18 cellular contexts compared by ENCODE assay signal in genomic region chr1:60878323-60878722, GRCh38.
"Had no signal": no experiment of that assay in that cellular context is flagged by ENCODE, and none has a peak within 500 bp of the region (broad histone marks: within the 10 kb centered on the region; RNA-seq: fewer than 3 reads in every experiment).

No MANE protein-coding gene starts in this region.

- H3K9me3 ChIP-seq: neutrophil, psoas muscle, sigmoid colon, testis, tibial nerve had no signal

- H3K36me3 ChIP-seq: neutrophil, sigmoid colon, tibial nerve had no signal

- H3K4me1 ChIP-seq: psoas muscle, sigmoid colon, testis, tibial nerve had no signal

- H3K79me2 ChIP-seq: hepatocyte had no signal

- ATAC-seq: naive thymus-derived CD4-positive, alpha-beta T cell; psoas muscle; stimulated activated naive B cell treated with anti-CD40 and anti-IgM and Interleukin-4, amounts not matched to agents 10 μg/mL and 1 μg/mL and 100 μg/mL, for 72 hours; stimulated activated naive CD8-positive, alpha-beta T cell treated with anti-CD3 and anti-CD28 coated beads, Interleukin-15, amount 100 ng/mL, for 72 hours had no signal

- H2AFZ ChIP-seq: hepatocyte had no signal

- H3K27me3 Mint-ChIP-seq: stimulated activated naive B cell treated with anti-CD40 and anti-IgM and Interleukin-4, amounts not matched to agents 10 μg/mL and 1 μg/mL and 100 μg/mL, for 72 hours had no signal

- H3K4me2 ChIP-seq: hepatocyte had no signal

- H3K36me3 Mint-ChIP-seq: naive thymus-derived CD4-positive, alpha-beta T cell; stimulated activated naive B cell treated with anti-CD40 and anti-IgM and Interleukin-4, amounts not matched to agents 10 μg/mL and 1 μg/mL and 100 μg/mL, for 72 hours had no signal

- H3K4me3 ChIP-seq: coronary artery, dorsolateral prefrontal cortex, hepatocyte, psoas muscle, sigmoid colon, skin epidermis, testis, tibial nerve had no signal

- H3K4me1 Mint-ChIP-seq: naive thymus-derived CD4-positive, alpha-beta T cell; nephron progenitor cell; stimulated activated naive B cell treated with anti-CD40 and anti-IgM and Interleukin-4, amounts not matched to agents 10 μg/mL and 1 μg/mL and 100 μg/mL, for 72 hours; stimulated activated naive CD8-positive, alpha-beta T cell treated with anti-CD3 and anti-CD28 coated beads, Interleukin-15, amount 100 ng/mL, for 72 hours had no signal

- H3K27ac ChIP-seq: coronary artery, dorsolateral prefrontal cortex, hepatocyte, neutrophil, psoas muscle, sigmoid colon, skin epidermis, testis, tibial nerve had no signal

- H3K27ac Mint-ChIP-seq: naive thymus-derived CD4-positive, alpha-beta T cell; nephron progenitor cell; stimulated activated naive B cell treated with anti-CD40 and anti-IgM and Interleukin-4, amounts not matched to agents 10 μg/mL and 1 μg/mL and 100 μg/mL, for 72 hours; stimulated activated naive CD8-positive, alpha-beta T cell treated with anti-CD3 and anti-CD28 coated beads, Interleukin-15, amount 100 ng/mL, for 72 hours had no signal

- DNase-seq: dorsolateral prefrontal cortex; effector CD8-positive, alpha-beta T cell; foreskin melanocyte; head of caudate nucleus; naive thymus-derived CD4-positive, alpha-beta T cell; nephron progenitor cell; psoas muscle; sigmoid colon; stimulated activated CD4-positive, alpha-beta T cell treated with anti-CD3 and anti-CD28 coated beads, Interleukin-2, amount 100 ng/mL, for 24 hours; stimulated activated CD4-positive, alpha-beta T cell treated with anti-CD3 and anti-CD28 coated beads, Interleukin-4, amount 100 ng/mL, for 4 hours; stimulated activated naive B cell treated with anti-CD40 and anti-IgM and Interleukin-4, amounts not matched to agents 10 μg/mL and 1 μg/mL and 100 μg/mL, for 72 hours; stimulated activated naive CD8-positive, alpha-beta T cell treated with anti-CD3 and anti-CD28 coated beads, Interleukin-15, amount 100 ng/mL, for 72 hours; testis had no signal

- H3K27me3 ChIP-seq: hepatocyte, neutrophil, sigmoid colon, testis, tibial nerve had no signal

- H3K9me3 Mint-ChIP-seq: naive thymus-derived CD4-positive, alpha-beta T cell; nephron progenitor cell; stimulated activated naive B cell treated with anti-CD40 and anti-IgM and Interleukin-4, amounts not matched to agents 10 μg/mL and 1 μg/mL and 100 μg/mL, for 72 hours; stimulated activated naive CD8-positive, alpha-beta T cell treated with anti-CD3 and anti-CD28 coated beads, Interleukin-15, amount 100 ng/mL, for 72 hours had no signal

- H3K4me3 Mint-ChIP-seq: naive thymus-derived CD4-positive, alpha-beta T cell; nephron progenitor cell; stimulated activated naive B cell treated with anti-CD40 and anti-IgM and Interleukin-4, amounts not matched to agents 10 μg/mL and 1 μg/mL and 100 μg/mL, for 72 hours; stimulated activated naive CD8-positive, alpha-beta T cell treated with anti-CD3 and anti-CD28 coated beads, Interleukin-15, amount 100 ng/mL, for 72 hours had no signal
